Comparison of ENCODE assay signal across 2 cellular contexts in genomic region chr12:128989287-128989686, GRCh38.
A peak's percentile ranks its signal among the peaks of the same experiment; 100 is the strongest.
TF ChIP-seq lines count a peak whose summit lies in the region.

No MANE protein-coding gene starts in this region.

TF ChIP-seq in K562, 482 proteins besides CTCF, POLR2A, EP300 and RAD21:
- no peak for TF ChIP-seq NRF1 (conservative IDR thresholded peaks at IDR 0.05 in 1 of 2, IDR thresholded peaks at IDR 0.05 in 1 of 2)
- no peak for TF ChIP-seq HNRNPH1 (optimal IDR thresholded peaks at IDR 0.05; ENCODE audit: low read depth, low read length)
- peak; percentile 76 for TF ChIP-seq RBM25 (IDR thresholded peaks at IDR 0.05; ENCODE audit: low read depth, low read length, severe bottlenecking)

TF ChIP-seq in H1, 55 proteins besides CTCF, POLR2A, EP300 and RAD21:
- TF ChIP-seq KDM1A (IDR thresholded peaks at IDR 0.05; ENCODE audit: borderline replicate concordance, low read length), result peak; percentile 75; the same call in 1 of the 2 replicates
- TF ChIP-seq GABPA (IDR thresholded peaks at IDR 0.05; ENCODE audit: borderline replicate concordance, insufficient read depth, low read length), result no peak
TF ChIP-seq in H1: peak in this region for 1.
